Comparison of ENCODE assay signal across 36 cellular contexts in genomic region chr5:169848792-169849191, GRCh38.
"Had no signal": no experiment of that assay in that cellular context is flagged by ENCODE, and none has a peak within 500 bp of the region (broad histone marks: within the 10 kb centered on the region; RNA-seq: fewer than 3 reads in every experiment).

No MANE protein-coding gene starts in this region.

- H3K27ac Mint-ChIP-seq: activated CD4-positive, alpha-beta memory T cell treated with anti-CD3 and anti-CD28 coated beads, Interleukin-2, amount 10 ng/mL, durations not matched to agents 7 days and 5 days; activated CD4-positive, alpha-beta T cell treated with anti-CD3 and anti-CD28 coated beads for 36 hours; activated CD4-positive, alpha-beta T cell treated with anti-CD3 and anti-CD28 coated beads, Interleukin-2, amount 10 ng/mL, durations not matched to agents 7 days and 5 days; activated CD8-positive, alpha-beta memory T cell treated with anti-CD3 and anti-CD28 coated beads, Interleukin-2, amount 10 ng/mL, durations not matched to agents 7 days and 5 days; activated CD8-positive, alpha-beta T cell treated with anti-CD3 and anti-CD28 coated beads, Interleukin-2, amount 10 ng/mL, durations not matched to agents 7 days and 5 days; activated naive CD4-positive, alpha-beta T cell treated with anti-CD3 and anti-CD28 coated beads, Interleukin-2, amount 10 ng/mL, durations not matched to agents 7 days and 5 days; activated naive CD4-positive, alpha-beta T cell treated with anti-CD3 and anti-CD28 coated beads, Interleukin-2, amount 50 U/mL, for 24 hours; activated naive CD8-positive, alpha-beta T cell; activated naive CD8-positive, alpha-beta T cell treated with anti-CD3 and anti-CD28 coated beads, Interleukin-2, amount 10 ng/mL, durations not matched to agents 7 days and 5 days; activated naive CD8-positive, alpha-beta T cell treated with anti-CD3 and anti-CD28 coated beads, Interleukin-2, amount 50 U/mL, for 24 hours; activated T-cell treated with anti-CD3 and anti-CD28 coated beads, Interleukin-2, amount 50 U/mL, for 24 hours; activated T-helper 2 cell treated with anti-CD3 and anti-CD28 coated beads, Interferon-gamma antibody, Interleukin-2, Interleukin-4, amounts not matched to agents 10 μg/mL and 5 μg/mL and 100 μg/mL, durations not matched to agents 14 hours and 24 hours and 36 hours; brain; T-helper 1 cell treated with Interleukin-12 subunit alpha and Interleukin-12 subunit beta and Interleukin-4 antibody, amounts not matched to agents 30 μg/mL and 1 μg/mL, for 36 hours; T-helper 2 cell treated with Interferon-gamma antibody and Interleukin-4, amounts not matched to agents 5 μg/mL and 100 μg/mL, for 36 hours; WTC11 had no signal

- H3K27me3 Mint-ChIP-seq: activated CD4-positive, alpha-beta memory T cell treated with anti-CD3 and anti-CD28 coated beads, Interleukin-2, amount 10 ng/mL, durations not matched to agents 7 days and 5 days; activated CD4-positive, alpha-beta T cell treated with anti-CD3 and anti-CD28 coated beads for 36 hours; activated CD4-positive, alpha-beta T cell treated with anti-CD3 and anti-CD28 coated beads, Interleukin-2, amount 10 ng/mL, durations not matched to agents 7 days and 5 days; activated CD8-positive, alpha-beta memory T cell treated with anti-CD3 and anti-CD28 coated beads, Interleukin-2, amount 10 ng/mL, durations not matched to agents 7 days and 5 days; activated naive CD4-positive, alpha-beta T cell treated with anti-CD3 and anti-CD28 coated beads, Interleukin-2, amount 10 ng/mL, durations not matched to agents 7 days and 5 days; activated naive CD4-positive, alpha-beta T cell treated with anti-CD3 and anti-CD28 coated beads, Interleukin-2, amount 50 U/mL, for 24 hours; activated naive CD8-positive, alpha-beta T cell; activated naive CD8-positive, alpha-beta T cell treated with anti-CD3 and anti-CD28 coated beads, Interleukin-2, amount 10 ng/mL, durations not matched to agents 7 days and 5 days; activated naive CD8-positive, alpha-beta T cell treated with anti-CD3 and anti-CD28 coated beads, Interleukin-2, amount 50 U/mL, for 24 hours; activated T-cell treated with anti-CD3 and anti-CD28 coated beads, Interleukin-2, amount 50 U/mL, for 24 hours had no signal

- H3K4me3 ChIP-seq: ascending aorta, cardiac muscle cell had no signal

- ATAC-seq: activated CD4-positive, alpha-beta T cell treated with anti-CD3 and anti-CD28 coated beads for 36 hours; activated CD4-positive, CD25-positive, alpha-beta regulatory T cell treated with anti-CD3 and anti-CD28 coated beads, Interleukin-2, amount 50 U/mL, for 24 hours; activated CD8-positive, alpha-beta memory T cell treated with anti-CD3 and anti-CD28 coated beads, Interleukin-2, amount 10 ng/mL, durations not matched to agents 7 days and 5 days; activated CD8-positive, alpha-beta T cell treated with anti-CD3 and anti-CD28 coated beads, Interleukin-2, amount 10 ng/mL, durations not matched to agents 7 days and 5 days; activated naive CD8-positive, alpha-beta T cell treated with anti-CD3 and anti-CD28 coated beads, Interleukin-2, amount 50 U/mL, for 24 hours; WTC11 had no signal

- H3K4me3 Mint-ChIP-seq: activated CD4-positive, alpha-beta memory T cell treated with anti-CD3 and anti-CD28 coated beads, Interleukin-2, amount 10 ng/mL, durations not matched to agents 7 days and 5 days; activated CD4-positive, alpha-beta T cell treated with anti-CD3 and anti-CD28 coated beads for 36 hours; activated CD4-positive, alpha-beta T cell treated with anti-CD3 and anti-CD28 coated beads, Interleukin-2, amount 10 ng/mL, durations not matched to agents 7 days and 5 days; activated CD8-positive, alpha-beta memory T cell treated with anti-CD3 and anti-CD28 coated beads, Interleukin-2, amount 10 ng/mL, durations not matched to agents 7 days and 5 days; activated CD8-positive, alpha-beta T cell treated with anti-CD3 and anti-CD28 coated beads, Interleukin-2, amount 10 ng/mL, durations not matched to agents 7 days and 5 days; activated naive CD4-positive, alpha-beta T cell treated with anti-CD3 and anti-CD28 coated beads, Interleukin-2, amount 10 ng/mL, durations not matched to agents 7 days and 5 days; activated naive CD4-positive, alpha-beta T cell treated with anti-CD3 and anti-CD28 coated beads, Interleukin-2, amount 50 U/mL, for 24 hours; activated naive CD8-positive, alpha-beta T cell; activated naive CD8-positive, alpha-beta T cell treated with anti-CD3 and anti-CD28 coated beads, Interleukin-2, amount 10 ng/mL, durations not matched to agents 7 days and 5 days; activated naive CD8-positive, alpha-beta T cell treated with anti-CD3 and anti-CD28 coated beads, Interleukin-2, amount 50 U/mL, for 24 hours; activated T-cell treated with anti-CD3 and anti-CD28 coated beads, Interleukin-2, amount 50 U/mL, for 24 hours; brain; T-helper 1 cell treated with Interleukin-12 subunit alpha and Interleukin-12 subunit beta and Interleukin-4 antibody, amounts not matched to agents 30 μg/mL and 1 μg/mL, for 36 hours; T-helper 2 cell treated with Interferon-gamma antibody and Interleukin-4, amounts not matched to agents 5 μg/mL and 100 μg/mL, for 36 hours; WTC11 had no signal

- H3K4me1 Mint-ChIP-seq: activated naive CD4-positive, alpha-beta T cell treated with anti-CD3 and anti-CD28 coated beads, Interleukin-2, amount 10 ng/mL, durations not matched to agents 7 days and 5 days; brain; WTC11 had no signal

- H3K27me3 ChIP-seq: ascending aorta, cardiac muscle cell had no signal

- H3K36me3 Mint-ChIP-seq: brain had no signal

- H3K27ac ChIP-seq: ascending aorta, cardiac muscle cell, WERI-Rb-1 had no signal

- H3K4me1 ChIP-seq: ascending aorta had no signal

- H3K36me3 ChIP-seq: ascending aorta, cardiac muscle cell, WERI-Rb-1 had no signal

- DNase-seq: activated CD4-positive, alpha-beta memory T cell treated with anti-CD3 and anti-CD28 coated beads, Interleukin-2, amount 10 ng/mL, durations not matched to agents 7 days and 5 days; activated CD4-positive, alpha-beta T cell treated with anti-CD3 and anti-CD28 coated beads for 1 hour; activated CD4-positive, alpha-beta T cell treated with anti-CD3 and anti-CD28 coated beads for 36 hours; activated CD4-positive, alpha-beta T cell treated with anti-CD3 and anti-CD28 coated beads for 48 hours; activated CD4-positive, alpha-beta T cell treated with anti-CD3 and anti-CD28 coated beads, Interleukin-2, amount 10 ng/mL, durations not matched to agents 7 days and 5 days; activated CD4-positive, alpha-beta T cell treated with anti-CD3 and anti-CD28 coated beads, Interleukin-2, amount 50 U/mL, for 48 hours; activated CD4-positive, CD25-positive, alpha-beta regulatory T cell; activated CD8-positive, alpha-beta memory T cell treated with anti-CD3 and anti-CD28 coated beads for 24 hours; activated CD8-positive, alpha-beta memory T cell treated with anti-CD3 and anti-CD28 coated beads, Interleukin-2, amount 10 ng/mL, durations not matched to agents 7 days and 5 days; activated CD8-positive, alpha-beta memory T cell treated with anti-CD3 and anti-CD28 coated beads, Interleukin-2, amount 50 U/mL, for 48 hours; activated CD8-positive, alpha-beta T cell treated with anti-CD3 and anti-CD28 coated beads, Interleukin-2, amount 10 ng/mL, durations not matched to agents 7 days and 5 days; activated effector memory CD4-positive, alpha-beta T cell treated with Interleukin-2 at 50 U/mL for 16 hours; activated gamma-delta T cell; activated naive CD4-positive, alpha-beta T cell treated with anti-CD3 and anti-CD28 coated beads, Interleukin-2, amount 10 ng/mL, durations not matched to agents 7 days and 5 days; activated naive CD4-positive, alpha-beta T cell treated with Interleukin-2 at 50 U/mL for 16 hours; activated naive CD8-positive, alpha-beta T cell treated with anti-CD3 and anti-CD28 coated beads, Interleukin-2, amount 10 ng/mL, durations not matched to agents 7 days and 5 days; activated naive CD8-positive, alpha-beta T cell treated with anti-CD3 and anti-CD28 coated beads, Interleukin-2, amount 50 U/mL, for 24 hours; activated T-cell treated with anti-CD3 and anti-CD28 coated beads, Interleukin-2, amount 50 U/mL, for 24 hours; activated T-cell treated with anti-CD3 and anti-CD28 coated beads, Interleukin-2, amount 50 U/mL, for 48 hours; amygdala; anterior cingulate cortex; central memory CD4-positive, alpha-beta T cell; T-helper 1 cell; T-helper 2 cell; T-helper 9 cell; WERI-Rb-1 had no signal
